ENCODE assay signal across 24 cellular contexts in the genomic region with DNA sequence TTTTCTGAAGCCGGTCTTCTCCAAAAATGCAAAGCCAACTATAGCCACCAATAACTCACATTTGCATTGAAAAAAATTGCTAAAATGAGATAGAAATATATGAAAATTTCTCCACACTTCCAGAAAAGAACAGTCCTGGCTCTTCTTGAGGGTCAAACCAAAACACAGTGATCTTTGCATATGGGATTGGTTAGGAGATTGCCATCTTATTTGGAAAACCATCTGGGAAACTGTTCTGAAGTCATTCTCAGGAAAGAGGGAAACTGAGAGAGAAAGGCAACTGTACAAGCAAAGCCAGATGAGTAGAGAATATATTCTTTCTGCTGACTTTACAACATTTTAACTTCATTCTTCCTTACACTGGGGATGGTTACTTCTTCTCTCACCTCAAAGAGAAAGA.
"Had no signal": no experiment of that assay in that cellular context is flagged by ENCODE, and none has a peak within 500 bp of the region (broad histone marks: within the 10 kb centered on the region; RNA-seq: fewer than 3 reads in every experiment).

No MANE protein-coding gene starts in this region.

- DNase-seq: occipital lobe; ovary; posterior cingulate gyrus; psoas muscle; right cardiac atrium; right lobe of liver; sigmoid colon; small intestine; stimulated activated CD4-positive, alpha-beta T cell treated with anti-CD3 and anti-CD28 coated beads, Interleukin-15, amount 100 ng/mL, for 24 hours; stimulated activated CD4-positive, alpha-beta T cell treated with anti-CD3 and anti-CD28 coated beads, Interleukin-2, amount 100 ng/mL, for 24 hours; stimulated activated CD4-positive, alpha-beta T cell treated with anti-CD3 and anti-CD28 coated beads, Interleukin-2, amount 100 ng/mL, for 48 hours; stimulated activated CD4-positive, alpha-beta T cell treated with anti-CD3 and anti-CD28 coated beads, Interleukin-4, amount 100 ng/mL, for 24 hours; stimulated activated naive B cell treated with anti-CD40 and anti-IgM and Interleukin-4, amounts not matched to agents 10 μg/mL and 1 μg/mL and 100 μg/mL, for 72 hours; stimulated activated naive CD4-positive, alpha-beta T cell treated with Interleukin-2 at 50 U/mL for 16 hours; stomach; thyroid gland; trophoblast cell; upper lobe of left lung had no signal

- H3K79me2 ChIP-seq: parathyroid adenoma had no signal

- H3K9me3 ChIP-seq: ovary, psoas muscle, right lobe of liver, sigmoid colon, stomach, thoracic aorta, thyroid gland, tibial nerve, upper lobe of left lung, vagina had no signal

- H3K27me3 ChIP-seq: neural progenitor cell, ovary, right lobe of liver, sigmoid colon, stomach, thyroid gland, tibial nerve, upper lobe of left lung, vagina had no signal

- H3K9ac ChIP-seq: neural progenitor cell, parathyroid adenoma had no signal

- H3K36me3 ChIP-seq: neural progenitor cell, ovary, right lobe of liver, sigmoid colon, stomach, thoracic aorta, thyroid gland, tibial nerve, upper lobe of left lung, vagina had no signal

- H2AFZ ChIP-seq: neural progenitor cell, parathyroid adenoma had no signal

- H3K4me3 ChIP-seq: neural progenitor cell, ovary, psoas muscle, right lobe of liver, sigmoid colon, stomach, thoracic aorta, thyroid gland, tibial nerve, upper lobe of left lung, vagina had no signal

- H3K4me1 ChIP-seq: neural progenitor cell, parathyroid adenoma, psoas muscle, right lobe of liver, sigmoid colon, stomach, thyroid gland, tibial nerve, upper lobe of left lung had no signal

- H3K4me2 ChIP-seq: neural progenitor cell had no signal

- ATAC-seq: psoas muscle; right cardiac atrium; right lobe of liver; stimulated activated effector memory CD8-positive, alpha-beta T cell treated with anti-CD3 and anti-CD28 coated beads, Interleukin-12 subunit alpha, Interleukin-12 subunit beta, amount 100 ng/mL, for 72 hours; stimulated activated naive B cell treated with anti-CD40 and anti-IgM and Interleukin-4, amounts not matched to agents 10 μg/mL and 1 μg/mL and 100 μg/mL, for 72 hours had no signal

- H3K27ac ChIP-seq: neural progenitor cell, ovary, parathyroid adenoma, psoas muscle, right lobe of liver, sigmoid colon, stomach, thoracic aorta, thyroid gland, tibial nerve, upper lobe of left lung, vagina had no signal
